Comparison of ENCODE assay signal across 23 cellular contexts in the genomic region with DNA sequence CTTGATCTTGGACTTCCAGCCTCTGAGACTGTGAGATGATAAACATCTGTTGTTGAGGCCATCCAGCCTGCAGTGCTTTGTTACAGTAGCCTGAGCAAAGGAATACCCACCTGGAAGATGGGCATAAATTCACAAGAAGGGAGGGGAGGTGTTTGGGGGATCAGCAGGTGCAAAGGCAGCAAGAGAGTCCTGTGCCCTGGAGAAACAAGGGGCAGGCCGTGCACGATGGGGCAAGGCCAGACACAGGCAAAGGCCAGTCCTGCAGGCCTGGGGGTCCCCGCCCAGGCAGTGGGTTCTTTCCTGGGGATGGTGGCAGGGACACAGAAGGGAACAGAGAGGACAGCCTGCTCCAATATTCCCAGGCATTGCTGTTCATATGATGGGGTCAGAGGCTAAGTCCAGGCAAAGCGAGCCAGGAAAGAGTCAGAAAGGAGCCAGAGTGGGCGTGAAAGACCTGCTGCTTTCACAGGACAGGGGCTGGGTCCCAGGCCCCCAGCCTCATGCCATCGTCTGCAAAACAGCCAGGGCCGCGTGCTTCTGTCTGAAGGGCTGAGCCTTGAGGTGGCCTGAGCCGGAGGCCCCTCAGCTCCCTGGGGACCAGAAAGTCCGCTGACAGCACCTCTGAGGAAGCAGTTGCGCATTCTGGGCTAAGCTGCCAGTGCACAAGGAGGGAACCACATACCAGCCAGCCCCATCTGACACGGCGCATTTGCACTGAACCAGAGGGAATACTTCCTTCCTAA. TPM values are rescaled to one million over a fixed set of nuclear protein-coding genes. Genes with fewer than 3 reads are reported as not detected.
DNase-seq lines count a peak whose midpoint lies in the region; ATAC-seq and TF ChIP-seq lines count a peak whose summit lies in the region.
"Had no signal": no experiment of that assay in that cellular context is flagged by ENCODE, and none has a peak within 500 bp of the region (broad histone marks: within the 10 kb centered on the region; RNA-seq: fewer than 3 reads in every experiment).

No MANE protein-coding gene starts in this region.

- H3K79me2 ChIP-seq in mammary epithelial cell (ENCODE audit: insufficient read depth, low read length) (no peaks in the 10 kb centered on the region), PC-3 (ENCODE audit: low read length) (peaks cover 24% of the 10 kb centered on the region)

- H3K27me3 ChIP-seq in breast epithelium (no peaks in the 10 kb centered on the region), mammary epithelial cell (ENCODE audit: insufficient read depth, low read length) (no peaks in the 10 kb centered on the region), PC-3 (ENCODE audit: low read length) (no peaks in the 10 kb centered on the region), psoas muscle (ENCODE audit: insufficient read depth in 3 of 3, low read length in 2 of 3) (peaks cover 0 to 6% (median 0%) of the 10 kb centered on the region in 3 donors)
- H3K27me3 ChIP-seq: upper lobe of left lung had no signal

- H3K27ac ChIP-seq in breast epithelium (no peak overlapping the region), mammary epithelial cell (ENCODE audit: insufficient read depth, low read depth, low read length) (no peak overlapping the region), PC-3 (ENCODE audit: low read length) (no peak overlapping the region), psoas muscle (no peak overlapping the region)
- H3K27ac ChIP-seq: upper lobe of left lung had no signal

- CTCF ChIA-PET in mammary epithelial cell (lab: Charles Lee; ENCODE audit: low non-redundant PET): no interaction called here
- CTCF ChIA-PET in PC-3 (lab: Charles Lee): no interaction called here

- DNase-seq in breast epithelium (ENCODE audit: low spot score in 2 of 2) (peak; percentile 7 to 15), mammary epithelial cell (no peak), PC-3 (no peak), mesenteric fat pad (ENCODE audit: low spot score) (peak; percentile 62), ureter (ENCODE audit: low spot score) (peak; percentile 29), HT-29 (ENCODE audit: low spot score) (no peak), psoas muscle (no peak)
- DNase-seq: aorta; CD4-positive, CD25-positive, alpha-beta regulatory T cell; DMS79 treated with DMSO at 0.1 percent for 48 hours; effector CD4-positive, alpha-beta T cell; KBM-7; NCI-H1105 treated with DMSO at 0.1 percent for 48 hours; NCI-H1930; NCI-H510A treated with DMSO at 0.1 percent for 48 hours; nucleus accumbens had no signal

- 84% methylated on average over 13 of the region's 13 CpGs for WGBS in mammary epithelial cell (ENCODE audit: low coverage, missing lambda C conversion rate)
- 88 to 94% (median 91%) methylated on average over 13 of the region's 13 CpGs for WGBS in psoas muscle, 3 donors

- dilution Hi-C loops in mammary epithelial cell (cut with HindIII; ENCODE audit: low sequenced_read_pairs): no loop called here

- H4K20me1 ChIP-seq in mammary epithelial cell (ENCODE audit: insufficient read depth, low read length) (no peaks in the 10 kb centered on the region), PC-3 (ENCODE audit: low read length) (no peaks in the 10 kb centered on the region)

- peaks cover 0 to 8% of the 10 kb centered on the region in 2 donors for H3K9me3 ChIP-seq in breast epithelium
- no peaks in the 10 kb centered on the region for H3K9me3 ChIP-seq in mammary epithelial cell (replicated peaks; ENCODE audit: insufficient read depth, low read length)
- no peaks in the 10 kb centered on the region for H3K9me3 ChIP-seq in PC-3 (ENCODE audit: low read length)
- no peaks in the 10 kb centered on the region for H3K9me3 ChIP-seq in psoas muscle
- H3K9me3 ChIP-seq: upper lobe of left lung had no signal

- TF ChIP-seq POLR2A in breast epithelium (IDR thresholded peaks at IDR 0.05): no peak

- H3K9ac ChIP-seq in mammary epithelial cell (ENCODE audit: insufficient read depth, low read length) (no peak overlapping the region), PC-3 (ENCODE audit: low read length) (no peak overlapping the region)

- no peaks in the 10 kb centered on the region for H3F3A ChIP-seq in PC-3 (ENCODE audit: low read length, unreplicated experiment)

- POLR2A ChIA-PET in PC-3 (lab: Charles Lee; ENCODE audit: unreplicated experiment): no interaction called here

- no peak for TF ChIP-seq CTCF in breast epithelium (IDR thresholded peaks at IDR 0.05)
- no peak for TF ChIP-seq CTCF in mammary epithelial cell (conservative IDR thresholded peaks at IDR 0.05 in 1 of 2, IDR thresholded peaks at IDR 0.05 in 1 of 2; ENCODE audit: extremely low read depth in 1 of 2, insufficient read depth in 1 of 2, low read depth in 1 of 2, low read length in 2 of 2)
- TF ChIP-seq CTCF in PC-3 (conservative IDR thresholded peaks at IDR 0.05; ENCODE audit: low read depth, low read length): no peak
- TF ChIP-seq CTCF in psoas muscle (IDR thresholded peaks at IDR 0.05): no peak

- H3K4me3 ChIP-seq in breast epithelium: no peak overlapping the region
- no peak overlapping the region for H3K4me3 ChIP-seq in mammary epithelial cell (replicated peaks in 1 of 3; ENCODE audit: insufficient read depth in 1 of 3, low read depth in 2 of 3, low read length in 3 of 3)
- no peak overlapping the region for H3K4me3 ChIP-seq in PC-3 (ENCODE audit: low read length)
- H3K4me3 ChIP-seq in psoas muscle: no peak overlapping the region
- H3K4me3 ChIP-seq: GM23338, upper lobe of left lung had no signal

- no peaks in the 10 kb centered on the region for H3K4me1 ChIP-seq in breast epithelium
- peaks cover 3% of the 10 kb centered on the region for H3K4me1 ChIP-seq in mammary epithelial cell (ENCODE audit: insufficient read depth, low read length)
- peaks cover 3% of the 10 kb centered on the region for H3K4me1 ChIP-seq in PC-3 (ENCODE audit: insufficient read depth, low read length)
- H3K4me1 ChIP-seq in psoas muscle: no peaks in the 10 kb centered on the region

- no TSS peak for BruUV-seq in mammary epithelial cell (replicated peaks; lab: Mats Ljungman, UMichigan)
- BruUV-seq in PC-3 (replicated peaks; lab: Mats Ljungman, UMichigan): TSS peak; percentile 5

- H3K4me2 ChIP-seq in mammary epithelial cell (ENCODE audit: insufficient read depth, low read depth, low read length) (no peak overlapping the region), PC-3 (ENCODE audit: low read length) (no peak overlapping the region)
- H3K4me2 ChIP-seq: GM23338 had no signal

- intact Hi-C loops in breast epithelium (cut with DNase I; ENCODE audit: low total_unique reads): no loop called here
- intact Hi-C loops in mammary epithelial cell (cut with micrococcal nuclease): no loop called here
- intact Hi-C loops in PC-3 (cut with micrococcal nuclease): no loop called here
- intact Hi-C loops in psoas muscle (cut with DNase I): no loop called here

- no peaks in the 10 kb centered on the region for H3K9me2 ChIP-seq in PC-3 (replicated peaks; ENCODE audit: low read length)

- in situ Hi-C loops in mammary epithelial cell (cut with MboI; ENCODE audit: low sequenced_read_pairs in 2 of 2): no loop called here

- H3K36me3 ChIP-seq in breast epithelium: no peaks in the 10 kb centered on the region
- H3K36me3 ChIP-seq in mammary epithelial cell (ENCODE audit: insufficient read depth, low read length): no peaks in the 10 kb centered on the region
- peaks cover 23% of the 10 kb centered on the region for H3K36me3 ChIP-seq in PC-3 (ENCODE audit: low read depth, low read length)
- H3K36me3 ChIP-seq in psoas muscle (ENCODE audit: insufficient read depth in 1 of 2, low read depth in 1 of 2): no peaks in the 10 kb centered on the region
- H3K36me3 ChIP-seq: upper lobe of left lung had no signal

- ATAC-seq in PC-3 (no peak), psoas muscle (no peak), GM21723 (IDR thresholded peaks at IDR 0.05; ENCODE audit: unreplicated experiment) (no peak)
- ATAC-seq: activated naive CD4-positive, alpha-beta T cell treated with anti-CD3 and anti-CD28 coated beads, Interleukin-2, amount 50 U/mL, for 72 hours; GM23338; naive thymus-derived CD4-positive, alpha-beta T cell; stimulated activated memory B cell treated with anti-CD40 and anti-IgM and Interleukin-4, amounts not matched to agents 10 μg/mL and 1 μg/mL and 100 μg/mL, for 72 hours had no signal

- no peak overlapping the region for H2AFZ ChIP-seq in mammary epithelial cell (ENCODE audit: low read depth, low read length)
- no peak overlapping the region for H2AFZ ChIP-seq in PC-3 (ENCODE audit: low read length)
- H2AFZ ChIP-seq: GM23338 had no signal

RNA-seq across cellular contexts. Expression of gene MYEOV, which starts 48.8 kb away (rescaled TPM):
- total RNA-seq in breast epithelium (10 to 100 TPM in 2 of 3 donors, 1 to 10 TPM in 1; 2.8 to 22.0 (median 18.7) TPM), mammary epithelial cell (under 1 TPM; 0.67 to 0.75 TPM), PC-3 (2014; rRNA removed) (59.0 and 71.8 TPM in 2 replicates), mesenteric fat pad (31.4 TPM), ureter (not detected), psoas muscle (under 1 TPM in 1 of 4 donors, not detected in 3; 0.27 TPM)
- polyA plus RNA-seq in mammary epithelial cell (0.59 TPM), psoas muscle (under 1 TPM; 0.09 to 0.17 (median 0.12) TPM)
- 2.2 TPM for polyA minus RNA-seq in mammary epithelial cell
- total RNA-seq in HT-29 (2014; rRNA removed; shearing (Covaris generic)): 97.2 and 98.4 TPM in 2 replicates
- total RNA-seq: activated naive CD4-positive, alpha-beta T cell treated with anti-CD3 and anti-CD28 coated beads, Interleukin-2, amount 50 U/mL, for 72 hours; MCF 10A had no signal
- polyA plus RNA-seq: aorta; CD4-positive, CD25-positive, alpha-beta regulatory T cell; GM23338; naive thymus-derived CD4-positive, alpha-beta T cell had no signal

Comparison
In these comparisons a context has a peak if more than half of its experiments do, and no peak if none do; other contexts are left out.
1. DNase-seq: peak in breast epithelium (2 of 2), mesenteric fat pad (single experiment) and ureter (single experiment); none in mammary epithelial cell (single experiment), PC-3 (single experiment), HT-29 (single experiment) and psoas muscle (0 of 2).